ENCODE assay signal across 2 cellular contexts in genomic region chr3:194483850-194484249, GRCh38.
A peak's percentile ranks its signal among the peaks of the same experiment; 100 is the strongest.
TF ChIP-seq lines count a peak whose summit lies in the region.

No MANE protein-coding gene starts in this region.

TF ChIP-seq in K562, 482 proteins besides CTCF, POLR2A, EP300 and RAD21:
- TF ChIP-seq JUND (IDR thresholded peaks at IDR 0.05; ENCODE audit: borderline replicate concordance, low read depth, low read length) (no peak), JUND (tag; IDR thresholded peaks at IDR 0.05; ENCODE audit: borderline replicate concordance, low read depth, low read length) (no peak), HIVEP1 (CRISPR knock-in tag; IDR thresholded peaks at IDR 0.05) (no peak), PKNOX1 (IDR thresholded peaks at IDR 0.05) (peak; percentile 54), KDM4B (IDR thresholded peaks at IDR 0.05; ENCODE audit: borderline replicate concordance in 2 of 2, low read depth in 1 of 2) (no peak), ZNF140 (CRISPR knock-in tag; IDR thresholded peaks at IDR 0.05) (no peak), PTRF (tag; IDR thresholded peaks at IDR 0.05) (no peak), JUN (IDR thresholded peaks at IDR 0.05; ENCODE audit: borderline replicate concordance, low read depth, low read length) (no peak), JUN (CRISPR knock-in tag; IDR thresholded peaks at IDR 0.05; ENCODE audit: borderline replicate concordance) (no peak), THRA (IDR thresholded peaks at IDR 0.05) (no peak), CBFA2T2 (conservative IDR thresholded peaks at IDR 0.05) (no peak), MEIS2 (IDR thresholded peaks at IDR 0.05; ENCODE audit: partially characterized antibody) (peak; percentile 84)
- TF ChIP-seq, protein P1, sequence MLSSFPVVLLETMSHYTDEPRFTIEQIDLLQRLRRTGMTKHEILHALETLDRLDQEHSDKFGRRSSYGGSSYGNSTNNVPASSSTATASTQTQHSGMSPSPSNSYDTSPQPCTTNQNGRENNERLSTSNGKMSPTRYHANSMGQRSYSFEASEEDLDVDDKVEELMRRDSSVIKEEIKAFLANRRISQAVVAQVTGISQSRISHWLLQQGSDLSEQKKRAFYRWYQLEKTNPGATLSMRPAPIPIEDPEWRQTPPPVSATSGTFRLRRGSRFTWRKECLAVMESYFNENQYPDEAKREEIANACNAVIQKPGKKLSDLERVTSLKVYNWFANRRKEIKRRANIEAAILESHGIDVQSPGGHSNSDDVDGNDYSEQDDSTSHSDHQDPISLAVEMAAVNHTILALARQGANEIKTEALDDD (IDR thresholded peaks at IDR 0.05): peak; percentile 31; the same call in 1 of the 2 replicates
- TF ChIP-seq, protein P2, sequence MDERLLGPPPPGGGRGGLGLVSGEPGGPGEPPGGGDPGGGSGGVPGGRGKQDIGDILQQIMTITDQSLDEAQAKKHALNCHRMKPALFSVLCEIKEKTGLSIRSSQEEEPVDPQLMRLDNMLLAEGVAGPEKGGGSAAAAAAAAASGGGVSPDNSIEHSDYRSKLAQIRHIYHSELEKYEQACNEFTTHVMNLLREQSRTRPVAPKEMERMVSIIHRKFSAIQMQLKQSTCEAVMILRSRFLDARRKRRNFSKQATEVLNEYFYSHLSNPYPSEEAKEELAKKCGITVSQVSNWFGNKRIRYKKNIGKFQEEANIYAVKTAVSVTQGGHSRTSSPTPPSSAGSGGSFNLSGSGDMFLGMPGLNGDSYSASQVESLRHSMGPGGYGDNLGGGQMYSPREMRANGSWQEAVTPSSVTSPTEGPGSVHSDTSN (CRISPR knock-in tag; IDR thresholded peaks at IDR 0.05; ENCODE audit: low read depth): no peak
- TF ChIP-seq, protein P2 (tag; conservative IDR thresholded peaks at IDR 0.05; ENCODE audit: low read depth): peak; percentile 73

TF ChIP-seq in WTC11, 78 proteins besides CTCF, POLR2A, EP300 and RAD21:
- TF ChIP-seq ZNF423 (CRISPR knock-in tag; IDR thresholded peaks at IDR 0.05) (no peak), ZNF138 (CRISPR knock-in tag; conservative IDR thresholded peaks at IDR 0.05) (no peak), ZNF671 (CRISPR knock-in tag; IDR thresholded peaks at IDR 0.05) (no peak), ESRRA (CRISPR knock-in tag; IDR thresholded peaks at IDR 0.05; ENCODE audit: borderline replicate concordance) (no peak), JAZF1 (CRISPR knock-in tag; IDR thresholded peaks at IDR 0.05) (no peak), GTF2I (CRISPR knock-in tag; conservative IDR thresholded peaks at IDR 0.05) (no peak), IRF2 (CRISPR knock-in tag; IDR thresholded peaks at IDR 0.05; ENCODE audit: borderline replicate concordance, low read depth) (no peak), RELA (CRISPR knock-in tag; IDR thresholded peaks at IDR 0.05; ENCODE audit: borderline replicate concordance) (no peak), MXD4 (CRISPR knock-in tag; IDR thresholded peaks at IDR 0.05; ENCODE audit: borderline replicate concordance) (no peak), PREB (CRISPR knock-in tag; IDR thresholded peaks at IDR 0.05; ENCODE audit: borderline replicate concordance) (no peak), ATF1 (CRISPR knock-in tag; IDR thresholded peaks at IDR 0.05) (no peak), ZNF232 (CRISPR knock-in tag; IDR thresholded peaks at IDR 0.05) (no peak), JUN (CRISPR knock-in tag; IDR thresholded peaks at IDR 0.05) (no peak)
- TF ChIP-seq, protein P3, sequence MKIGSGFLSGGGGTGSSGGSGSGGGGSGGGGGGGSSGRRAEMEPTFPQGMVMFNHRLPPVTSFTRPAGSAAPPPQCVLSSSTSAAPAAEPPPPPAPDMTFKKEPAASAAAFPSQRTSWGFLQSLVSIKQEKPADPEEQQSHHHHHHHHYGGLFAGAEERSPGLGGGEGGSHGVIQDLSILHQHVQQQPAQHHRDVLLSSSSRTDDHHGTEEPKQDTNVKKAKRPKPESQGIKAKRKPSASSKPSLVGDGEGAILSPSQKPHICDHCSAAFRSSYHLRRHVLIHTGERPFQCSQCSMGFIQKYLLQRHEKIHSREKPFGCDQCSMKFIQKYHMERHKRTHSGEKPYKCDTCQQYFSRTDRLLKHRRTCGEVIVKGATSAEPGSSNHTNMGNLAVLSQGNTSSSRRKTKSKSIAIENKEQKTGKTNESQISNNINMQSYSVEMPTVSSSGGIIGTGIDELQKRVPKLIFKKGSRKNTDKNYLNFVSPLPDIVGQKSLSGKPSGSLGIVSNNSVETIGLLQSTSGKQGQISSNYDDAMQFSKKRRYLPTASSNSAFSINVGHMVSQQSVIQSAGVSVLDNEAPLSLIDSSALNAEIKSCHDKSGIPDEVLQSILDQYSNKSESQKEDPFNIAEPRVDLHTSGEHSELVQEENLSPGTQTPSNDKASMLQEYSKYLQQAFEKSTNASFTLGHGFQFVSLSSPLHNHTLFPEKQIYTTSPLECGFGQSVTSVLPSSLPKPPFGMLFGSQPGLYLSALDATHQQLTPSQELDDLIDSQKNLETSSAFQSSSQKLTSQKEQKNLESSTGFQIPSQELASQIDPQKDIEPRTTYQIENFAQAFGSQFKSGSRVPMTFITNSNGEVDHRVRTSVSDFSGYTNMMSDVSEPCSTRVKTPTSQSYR (CRISPR knock-in tag; IDR thresholded peaks at IDR 0.05): no peak
- TF ChIP-seq, protein P4, sequence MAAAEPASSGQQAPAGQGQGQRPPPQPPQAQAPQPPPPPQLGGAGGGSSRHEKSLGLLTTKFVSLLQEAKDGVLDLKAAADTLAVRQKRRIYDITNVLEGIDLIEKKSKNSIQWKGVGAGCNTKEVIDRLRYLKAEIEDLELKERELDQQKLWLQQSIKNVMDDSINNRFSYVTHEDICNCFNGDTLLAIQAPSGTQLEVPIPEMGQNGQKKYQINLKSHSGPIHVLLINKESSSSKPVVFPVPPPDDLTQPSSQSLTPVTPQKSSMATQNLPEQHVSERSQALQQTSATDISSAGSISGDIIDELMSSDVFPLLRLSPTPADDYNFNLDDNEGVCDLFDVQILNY (CRISPR knock-in tag; IDR thresholded peaks at IDR 0.05): no peak
- TF ChIP-seq, protein P5, sequence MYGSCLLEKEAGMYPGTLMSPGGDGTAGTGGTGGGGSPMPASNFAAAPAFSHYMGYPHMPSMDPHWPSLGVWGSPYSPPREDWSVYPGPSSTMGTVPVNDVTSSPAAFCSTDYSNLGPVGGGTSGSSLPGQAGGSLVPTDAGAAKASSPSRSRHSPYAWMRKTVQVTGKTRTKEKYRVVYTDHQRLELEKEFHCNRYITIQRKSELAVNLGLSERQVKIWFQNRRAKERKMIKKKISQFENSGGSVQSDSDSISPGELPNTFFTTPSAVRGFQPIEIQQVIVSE (CRISPR knock-in tag; IDR thresholded peaks at IDR 0.05; ENCODE audit: borderline replicate concordance): no peak
- TF ChIP-seq, protein P6, sequence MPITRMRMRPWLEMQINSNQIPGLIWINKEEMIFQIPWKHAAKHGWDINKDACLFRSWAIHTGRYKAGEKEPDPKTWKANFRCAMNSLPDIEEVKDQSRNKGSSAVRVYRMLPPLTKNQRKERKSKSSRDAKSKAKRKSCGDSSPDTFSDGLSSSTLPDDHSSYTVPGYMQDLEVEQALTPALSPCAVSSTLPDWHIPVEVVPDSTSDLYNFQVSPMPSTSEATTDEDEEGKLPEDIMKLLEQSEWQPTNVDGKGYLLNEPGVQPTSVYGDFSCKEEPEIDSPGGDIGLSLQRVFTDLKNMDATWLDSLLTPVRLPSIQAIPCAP (CRISPR knock-in tag; IDR thresholded peaks at IDR 0.05): no peak
